1 cellular context compared by ENCODE assay signal in genomic region chr7:28808786-28809533, GRCh38.
TF ChIP-seq lines count a peak whose summit lies in the region.

No MANE protein-coding gene starts in this region.

TF ChIP-seq in H1, 55 proteins besides CTCF, POLR2A, EP300 and RAD21 (continued from another document):
- TF ChIP-seq CHD7 (IDR thresholded peaks at IDR 0.05; ENCODE audit: insufficient replicate concordance, low read length) (no peak), KDM5A (IDR thresholded peaks at IDR 0.05; ENCODE audit: low read length) (no peak), CTBP2 (IDR thresholded peaks at IDR 0.05; ENCODE audit: borderline replicate concordance, insufficient read depth, insufficient read length, low read length) (no peak), ASH2L (IDR thresholded peaks at IDR 0.05; ENCODE audit: low read length) (no peak), HDAC2 (IDR thresholded peaks at IDR 0.05; ENCODE audit: borderline replicate concordance in 1 of 2, low read depth in 2 of 2, low read length in 2 of 2) (no peak), BRCA1 (IDR thresholded peaks at IDR 0.05; ENCODE audit: low read depth, low read length) (no peak)
